21 cellular contexts compared by ENCODE assay signal in genomic region chr6:24844903-24845302, GRCh38. TPM values are rescaled to one million over a fixed set of nuclear protein-coding genes. Genes with fewer than 3 reads are reported as not detected.
DNase-seq lines count a peak whose midpoint lies in the region; ATAC-seq and TF ChIP-seq lines count a peak whose summit lies in the region.
"Had no signal": no experiment of that assay in that cellular context is flagged by ENCODE, and none has a peak within 500 bp of the region (broad histone marks: within the 10 kb centered on the region; RNA-seq: fewer than 3 reads in every experiment).

No MANE protein-coding gene starts in this region.

- no peaks in the 10 kb centered on the region for H3K9me3 Mint-ChIP-seq in CD8-positive, alpha-beta T cell
- no peaks in the 10 kb centered on the region for H3K9me3 Mint-ChIP-seq in activated B cell treated with CpG ODN at 0.5 μM for 24 hours
- H3K9me3 Mint-ChIP-seq in naive thymus-derived CD4-positive, alpha-beta T cell = peaks cover 0 to 4% (median 0%) of the 10 kb centered on the region in 11 donors
- H3K9me3 Mint-ChIP-seq: brain had no signal

- in situ Hi-C loops in GM13977 (cut with MboI; ENCODE audit: low pct_unique_long_range_greater_than_20kb, low sequenced_read_pairs, unreplicated experiment) = no loop called here

- peaks cover 98% of the 10 kb centered on the region for H3K36me3 Mint-ChIP-seq in CD8-positive, alpha-beta T cell
- H3K36me3 Mint-ChIP-seq in activated B cell treated with CpG ODN at 0.5 μM for 24 hours (ENCODE audit: low read depth) = peaks cover 100% of the 10 kb centered on the region
- H3K36me3 Mint-ChIP-seq in naive thymus-derived CD4-positive, alpha-beta T cell = peaks cover 5 to 84% (median 72%) of the 10 kb centered on the region in 5 donors

- CTCF ChIA-PET in CD8-positive, alpha-beta T cell (lab: Charles Lee) = interaction anchor here (0.6 to 3.9 kb wide), 8 partner anchors 10 to 261 kb away, joined by 3 to 19 read pairs (median 7); no protein-coding TSS in a partner anchor
- CTCF ChIA-PET in activated B cell treated with CpG ODN at 0.5 μM for 24 hours (lab: Charles Lee) = no interaction called here
- CTCF ChIA-PET in naive thymus-derived CD4-positive, alpha-beta T cell (lab: Charles Lee) = interaction anchor here (0.9 to 2.3 kb wide), 3 partner anchors 147 to 210 kb away, joined by 3 to 5 read pairs (median 3); no protein-coding TSS in a partner anchor

- H3K4me1 Mint-ChIP-seq in CD8-positive, alpha-beta T cell (ENCODE audit: low read depth) = peaks cover 71% of the 10 kb centered on the region
- peaks cover 10% of the 10 kb centered on the region for H3K4me1 Mint-ChIP-seq in activated B cell treated with CpG ODN at 0.5 μM for 24 hours
- peaks cover 50 to 96% (median 83%) of the 10 kb centered on the region in 7 donors for H3K4me1 Mint-ChIP-seq in naive thymus-derived CD4-positive, alpha-beta T cell

- ATAC-seq in CD8-positive, alpha-beta T cell = no peak
- ATAC-seq in activated B cell treated with CpG ODN at 0.5 μM for 24 hours (ENCODE audit: low read depth) = no peak
- no peak for ATAC-seq in naive thymus-derived CD4-positive, alpha-beta T cell
- ATAC-seq: psoas muscle had no signal

- no peak overlapping the region for H3K4me3 ChIP-seq in CD8-positive, alpha-beta T cell (ENCODE audit: low read depth, low read length)
- H3K4me3 ChIP-seq in naive thymus-derived CD4-positive, alpha-beta T cell (ENCODE audit: low read length) = no peak overlapping the region
- H3K4me3 ChIP-seq in colonic mucosa = no peak overlapping the region
- H3K4me3 ChIP-seq: psoas muscle, skin epidermis had no signal

- peak overlapping the region; percentile 82 for H3K27ac Mint-ChIP-seq in CD8-positive, alpha-beta T cell
- H3K27ac Mint-ChIP-seq in activated B cell treated with CpG ODN at 0.5 μM for 24 hours = peak overlapping the region; percentile 62
- H3K27ac Mint-ChIP-seq in naive thymus-derived CD4-positive, alpha-beta T cell = peak overlapping the region in 8 of 9 donors; percentile 79 to 94 (median 90)
- H3K27ac Mint-ChIP-seq: brain had no signal

- peaks cover 46% of the 10 kb centered on the region for H3K4me1 ChIP-seq in CD8-positive, alpha-beta T cell (ENCODE audit: insufficient read depth, low read length)
- H3K4me1 ChIP-seq in naive thymus-derived CD4-positive, alpha-beta T cell (ENCODE audit: control insufficient read depth in 2 of 2, insufficient read depth in 2 of 2, low read length in 2 of 2) = peaks cover 0 to 61% of the 10 kb centered on the region in 2 donors
- no peaks in the 10 kb centered on the region for H3K4me1 ChIP-seq in colonic mucosa
- H3K4me1 ChIP-seq: psoas muscle had no signal

- no peaks in the 10 kb centered on the region for H3K9me3 ChIP-seq in CD8-positive, alpha-beta T cell (ENCODE audit: low read length)
- H3K9me3 ChIP-seq in naive thymus-derived CD4-positive, alpha-beta T cell (ENCODE audit: control insufficient read depth in 2 of 3, low read length in 3 of 3) = no peaks in the 10 kb centered on the region
- no peaks in the 10 kb centered on the region for H3K9me3 ChIP-seq in colonic mucosa
- H3K9me3 ChIP-seq: psoas muscle had no signal

- POLR2A ChIA-PET in CD8-positive, alpha-beta T cell (lab: Charles Lee) = interaction anchor here (1.4 kb wide), 1 partner anchor 15 kb away, joined by 4 read pairs; no protein-coding TSS in a partner anchor
- POLR2A ChIA-PET in activated B cell treated with CpG ODN at 0.5 μM for 24 hours (lab: Charles Lee) = interaction anchor here (0.7 to 1.0 kb wide), 3 partner anchors 146 to 293 kb away, joined by 3 read pairs; no protein-coding TSS in a partner anchor
- POLR2A ChIA-PET in naive thymus-derived CD4-positive, alpha-beta T cell (lab: Charles Lee) = interaction anchor here (0.8 to 1.8 kb wide), 8 partner anchors 8 to 182 kb away, joined by 3 to 8 read pairs (median 4); no protein-coding TSS in a partner anchor

- H3K27me3 ChIP-seq in CD8-positive, alpha-beta T cell (ENCODE audit: insufficient read depth, low read length) = no peaks in the 10 kb centered on the region
- H3K27me3 ChIP-seq in naive thymus-derived CD4-positive, alpha-beta T cell (ENCODE audit: control insufficient read depth in 2 of 2, insufficient read depth in 2 of 2, low read length in 2 of 2) = no peaks in the 10 kb centered on the region
- H3K27me3 ChIP-seq in colonic mucosa = no peaks in the 10 kb centered on the region

- intact Hi-C loops in CD8-positive, alpha-beta T cell (cut with DNase I, micrococcal nuclease) = loop anchor here in 1 of 2 experiments (5.0 kb wide), 1 partner anchor 38 kb away; no protein-coding TSS in a partner anchor
- intact Hi-C loops in activated B cell treated with CpG ODN at 0.5 μM for 24 hours (cut with micrococcal nuclease) = no loop called here
- intact Hi-C loops in naive thymus-derived CD4-positive, alpha-beta T cell (cut with micrococcal nuclease) = loop anchor here in 1 of 2 donors (1.0 kb wide), 1 partner anchor 7 kb away; no protein-coding TSS in a partner anchor
- intact Hi-C loops in colonic mucosa (cut with DNase I) = no loop called here

- no peak overlapping the region for H3K9ac ChIP-seq in colonic mucosa (ENCODE audit: low read depth in 2 of 2, low read length in 2 of 2)
- H3K9ac ChIP-seq: KMS-11 had no signal

- no peak overlapping the region for H3K4me3 Mint-ChIP-seq in CD8-positive, alpha-beta T cell
- no peak overlapping the region for H3K4me3 Mint-ChIP-seq in activated B cell treated with CpG ODN at 0.5 μM for 24 hours
- peak overlapping the region in 4 of 10 donors; percentile 30 to 62 (median 41) for H3K4me3 Mint-ChIP-seq in naive thymus-derived CD4-positive, alpha-beta T cell
- H3K4me3 Mint-ChIP-seq: brain had no signal

- no peak for TF ChIP-seq CTCF in CD8-positive, alpha-beta T cell (IDR thresholded peaks at IDR 0.05)
- TF ChIP-seq CTCF in GM13977 (IDR thresholded peaks at IDR 0.05; ENCODE audit: extremely low read depth, insufficient read depth, missing control alignments) (no peak), activated B cell treated with CpG ODN at 0.5 μM for 24 hours (IDR thresholded peaks at IDR 0.05) (no peak), colonic mucosa (IDR thresholded peaks at IDR 0.05) (no peak)

- no peaks in the 10 kb centered on the region for H3K27me3 Mint-ChIP-seq in CD8-positive, alpha-beta T cell (ENCODE audit: low read depth)
- H3K27me3 Mint-ChIP-seq in activated B cell treated with CpG ODN at 0.5 μM for 24 hours = no peaks in the 10 kb centered on the region
- H3K27me3 Mint-ChIP-seq in naive thymus-derived CD4-positive, alpha-beta T cell = no peaks in the 10 kb centered on the region

- no peak overlapping the region for H3K27ac ChIP-seq in CD8-positive, alpha-beta T cell (ENCODE audit: low read depth, low read length)
- H3K27ac ChIP-seq in naive thymus-derived CD4-positive, alpha-beta T cell (ENCODE audit: low read depth, low read length) = peak overlapping the region; percentile 26
- no peak overlapping the region for H3K27ac ChIP-seq in colonic mucosa
- H3K27ac ChIP-seq: KMS-11, psoas muscle, skin epidermis, VCaP had no signal

- no peak for DNase-seq in CD8-positive, alpha-beta T cell
- DNase-seq in GM13977 (ENCODE audit: low spot score) = peak; percentile 21
- no peak for DNase-seq in activated B cell treated with CpG ODN at 0.5 μM for 24 hours
- no peak for DNase-seq in naive thymus-derived CD4-positive, alpha-beta T cell
- no peak for DNase-seq in colonic mucosa
- DNase-seq in NCI-H1092 treated with DMSO at 0.1 percent for 48 hours (lab: John Stamatoyannopoulos, UW) = no peak
- DNase-seq in HUDEP-2 (lab: John Stamatoyannopoulos, UW; ENCODE audit: unreplicated experiment in 76 of 76) = no peak
- DNase-seq: cortex of kidney; GOT3; mesenchymal stem cell; NCI-H2081; NCI-H524; psoas muscle; stimulated activated CD4-positive, alpha-beta T cell treated with anti-CD3 and anti-CD28 coated beads, Interleukin-4, amount 100 ng/mL, for 1 hour; T-helper 1 cell had no signal

- H3K36me3 ChIP-seq in CD8-positive, alpha-beta T cell (ENCODE audit: insufficient read depth, low read length) = peaks cover 89% of the 10 kb centered on the region
- H3K36me3 ChIP-seq in naive thymus-derived CD4-positive, alpha-beta T cell (ENCODE audit: control insufficient read depth in 2 of 3, insufficient read depth in 3 of 3, low read length in 3 of 3) = peaks cover 72 to 99% (median 80%) of the 10 kb centered on the region in 3 experiments
- no peaks in the 10 kb centered on the region for H3K36me3 ChIP-seq in colonic mucosa

RNA-seq across cellular contexts. Expression of gene ARMH2, which starts 46.2 kb away (rescaled TPM):
- total RNA-seq in CD8-positive, alpha-beta T cell = under 1 TPM in 1 of 2 experiments, not detected in 1; 0.44 TPM
- total RNA-seq in activated B cell treated with CpG ODN at 0.5 μM for 24 hours (2.1 and 2.3 TPM in 2 replicates), colonic mucosa (not detected)
- total RNA-seq in naive thymus-derived CD4-positive, alpha-beta T cell = 1 to 10 TPM; 1.3 to 9.4 (median 5.0) TPM
- polyA plus RNA-seq in naive thymus-derived CD4-positive, alpha-beta T cell = under 1 TPM in 1 of 2 donors, not detected in 1; 0.70 TPM
- total RNA-seq: psoas muscle, temporal lobe had no signal
- polyA plus RNA-seq: keratinocyte, psoas muscle had no signal
